Comparison of ENCODE assay signal across 1 cellular context in the genomic region with DNA sequence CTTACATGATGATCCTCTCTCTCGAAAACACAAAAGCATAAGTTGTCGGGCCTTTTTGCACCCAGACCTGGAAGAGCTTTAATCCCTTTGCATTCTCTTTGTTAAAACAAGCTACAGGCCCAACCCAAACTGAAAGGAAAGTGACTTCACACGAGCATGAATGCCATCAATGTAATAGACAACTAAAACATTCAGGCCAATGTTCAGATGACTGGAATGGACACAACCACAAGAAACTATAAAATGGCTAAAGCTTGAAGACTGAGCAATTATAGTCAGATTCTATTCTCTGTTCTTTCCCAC.
TF ChIP-seq lines count a peak whose summit lies in the region.

No MANE protein-coding gene starts in this region.

TF ChIP-seq in GM23338, 12 proteins besides CTCF, POLR2A, EP300 and RAD21 (continued from another document):
- TF ChIP-seq, protein P1, sequence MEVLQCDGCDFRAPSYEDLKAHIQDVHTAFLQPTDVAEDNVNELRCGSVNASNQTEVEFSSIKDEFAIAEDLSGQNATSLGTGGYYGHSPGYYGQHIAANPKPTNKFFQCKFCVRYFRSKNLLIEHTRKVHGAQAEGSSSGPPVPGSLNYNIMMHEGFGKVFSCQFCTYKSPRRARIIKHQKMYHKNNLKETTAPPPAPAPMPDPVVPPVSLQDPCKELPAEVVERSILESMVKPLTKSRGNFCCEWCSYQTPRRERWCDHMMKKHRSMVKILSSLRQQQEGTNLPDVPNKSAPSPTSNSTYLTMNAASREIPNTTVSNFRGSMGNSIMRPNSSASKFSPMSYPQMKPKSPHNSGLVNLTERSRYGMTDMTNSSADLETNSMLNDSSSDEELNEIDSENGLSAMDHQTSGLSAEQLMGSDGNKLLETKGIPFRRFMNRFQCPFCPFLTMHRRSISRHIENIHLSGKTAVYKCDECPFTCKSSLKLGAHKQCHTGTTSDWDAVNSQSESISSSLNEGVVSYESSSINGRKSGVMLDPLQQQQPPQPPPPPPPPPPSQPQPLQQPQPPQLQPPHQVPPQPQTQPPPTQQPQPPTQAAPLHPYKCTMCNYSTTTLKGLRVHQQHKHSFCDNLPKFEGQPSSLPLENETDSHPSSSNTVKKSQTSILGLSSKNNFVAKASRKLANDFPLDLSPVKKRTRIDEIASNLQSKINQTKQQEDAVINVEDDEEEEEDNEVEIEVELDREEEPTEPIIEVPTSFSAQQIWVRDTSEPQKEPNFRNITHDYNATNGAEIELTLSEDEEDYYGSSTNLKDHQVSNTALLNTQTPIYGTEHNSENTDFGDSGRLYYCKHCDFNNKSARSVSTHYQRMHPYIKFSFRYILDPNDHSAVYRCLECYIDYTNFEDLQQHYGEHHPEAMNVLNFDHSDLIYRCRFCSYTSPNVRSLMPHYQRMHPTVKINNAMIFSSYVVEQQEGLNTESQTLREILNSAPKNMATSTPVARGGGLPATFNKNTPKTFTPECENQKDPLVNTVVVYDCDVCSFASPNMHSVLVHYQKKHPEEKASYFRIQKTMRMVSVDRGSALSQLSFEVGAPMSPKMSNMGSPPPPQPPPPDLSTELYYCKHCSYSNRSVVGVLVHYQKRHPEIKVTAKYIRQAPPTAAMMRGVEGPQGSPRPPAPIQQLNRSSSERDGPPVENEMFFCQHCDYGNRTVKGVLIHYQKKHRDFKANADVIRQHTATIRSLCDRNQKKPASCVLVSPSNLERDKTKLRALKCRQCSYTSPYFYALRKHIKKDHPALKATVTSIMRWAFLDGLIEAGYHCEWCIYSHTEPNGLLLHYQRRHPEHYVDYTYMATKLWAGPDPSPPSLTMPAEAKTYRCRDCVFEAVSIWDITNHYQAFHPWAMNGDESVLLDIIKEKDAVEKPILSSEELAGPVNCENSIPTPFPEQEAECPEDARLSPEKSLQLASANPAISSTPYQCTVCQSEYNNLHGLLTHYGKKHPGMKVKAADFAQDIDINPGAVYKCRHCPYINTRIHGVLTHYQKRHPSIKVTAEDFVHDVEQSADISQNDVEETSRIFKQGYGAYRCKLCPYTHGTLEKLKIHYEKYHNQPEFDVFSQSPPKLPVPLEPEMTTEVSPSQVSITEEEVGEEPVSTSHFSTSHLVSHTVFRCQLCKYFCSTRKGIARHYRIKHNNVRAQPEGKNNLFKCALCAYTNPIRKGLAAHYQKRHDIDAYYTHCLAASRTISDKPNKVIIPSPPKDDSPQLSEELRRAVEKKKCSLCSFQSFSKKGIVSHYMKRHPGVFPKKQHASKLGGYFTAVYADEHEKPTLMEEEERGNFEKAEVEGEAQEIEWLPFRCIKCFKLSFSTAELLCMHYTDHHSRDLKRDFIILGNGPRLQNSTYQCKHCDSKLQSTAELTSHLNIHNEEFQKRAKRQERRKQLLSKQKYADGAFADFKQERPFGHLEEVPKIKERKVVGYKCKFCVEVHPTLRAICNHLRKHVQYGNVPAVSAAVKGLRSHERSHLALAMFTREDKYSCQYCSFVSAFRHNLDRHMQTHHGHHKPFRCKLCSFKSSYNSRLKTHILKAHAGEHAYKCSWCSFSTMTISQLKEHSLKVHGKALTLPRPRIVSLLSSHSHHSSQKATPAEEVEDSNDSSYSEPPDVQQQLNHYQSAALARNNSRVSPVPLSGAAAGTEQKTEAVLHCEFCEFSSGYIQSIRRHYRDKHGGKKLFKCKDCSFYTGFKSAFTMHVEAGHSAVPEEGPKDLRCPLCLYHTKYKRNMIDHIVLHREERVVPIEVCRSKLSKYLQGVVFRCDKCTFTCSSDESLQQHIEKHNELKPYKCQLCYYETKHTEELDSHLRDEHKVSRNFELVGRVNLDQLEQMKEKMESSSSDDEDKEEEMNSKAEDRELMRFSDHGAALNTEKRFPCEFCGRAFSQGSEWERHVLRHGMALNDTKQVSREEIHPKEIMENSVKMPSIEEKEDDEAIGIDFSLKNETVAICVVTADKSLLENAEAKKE (CRISPR knock-in tag; IDR thresholded peaks at IDR 0.05), result no peak
- TF ChIP-seq EZH2 (IDR thresholded peaks at IDR 0.05; ENCODE audit: low read depth, unreplicated experiment) (no peak), CREB1 (CRISPR knock-in tag; IDR thresholded peaks at IDR 0.05; ENCODE audit: low read depth) (no peak), NANOG (IDR thresholded peaks at IDR 0.05; ENCODE audit: borderline replicate concordance) (no peak), STAT1 (IDR thresholded peaks at IDR 0.05; ENCODE audit: unreplicated experiment) (no peak), JUNB (IDR thresholded peaks at IDR 0.05; ENCODE audit: unreplicated experiment) (no peak), EZH2phosphoT487 (IDR thresholded peaks at IDR 0.05; ENCODE audit: unreplicated experiment) (no peak), ZNF114 (CRISPR knock-in tag; IDR thresholded peaks at IDR 0.05) (no peak)
